ENCODE assay signal across 19 cellular contexts in genomic region chr17:72474740-72475477, GRCh38.
DNase-seq lines count a peak whose midpoint lies in the region; ATAC-seq and TF ChIP-seq lines count a peak whose summit lies in the region.
"Had no signal": no experiment of that assay in that cellular context is flagged by ENCODE, and none has a peak within 500 bp of the region (broad histone marks: within the 10 kb centered on the region; RNA-seq: fewer than 3 reads in every experiment).

No MANE protein-coding gene starts in this region.

- H3K79me2 ChIP-seq in HCT116 (ENCODE audit: insufficient read depth, low read length) = peaks cover 82% of the 10 kb centered on the region

- CTCF ChIA-PET in HCT116 (lab: Charles Lee) = no interaction called here

- H3K27me3 ChIP-seq in HCT116 (ENCODE audit: insufficient read depth, low read length) (no peaks in the 10 kb centered on the region), layer of hippocampus (ENCODE audit: control insufficient read depth, insufficient read depth, low read length) (no peaks in the 10 kb centered on the region), sigmoid colon (no peaks in the 10 kb centered on the region)
- H3K27me3 ChIP-seq: breast epithelium had no signal

- no peak for TF ChIP-seq RAD21 in HCT116 (IDR thresholded peaks at IDR 0.05; ENCODE audit: low read depth)

- H3K9me3 ChIP-seq in HCT116 (ENCODE audit: control insufficient read depth in 1 of 2, insufficient read depth in 1 of 2, low read depth in 1 of 2, low read length in 2 of 2) = no peaks in the 10 kb centered on the region
- peaks cover 0 to 5% (median 2%) of the 10 kb centered on the region in 4 donors for H3K9me3 ChIP-seq in sigmoid colon
- H3K9me3 ChIP-seq: breast epithelium had no signal

- H3K4me2 ChIP-seq in HCT116 (ENCODE audit: low read length) = no peak overlapping the region

- no TSS peak for BruUV-seq in HCT116 (replicated peaks; lab: Mats Ljungman, UMichigan)

- intact Hi-C loops in HCT116 (cut with micrococcal nuclease) = no loop called here
- intact Hi-C loops in sigmoid colon (cut with DNase I) = no loop called here

- TF ChIP-seq POLR2A in HCT116 (IDR thresholded peaks at IDR 0.05; ENCODE audit: borderline replicate concordance, extremely low read depth, insufficient read depth, insufficient read length) (no peak), sigmoid colon (IDR thresholded peaks at IDR 0.05) (no peak)

- no peak for TF ChIP-seq EP300 in sigmoid colon (IDR thresholded peaks at IDR 0.05)

- H3K9me2 ChIP-seq in HCT116 (ENCODE audit: insufficient read depth) = no peaks in the 10 kb centered on the region

- H4K20me1 ChIP-seq in HCT116 (ENCODE audit: insufficient read depth) = no peaks in the 10 kb centered on the region

- TF ChIP-seq CTCF in HCT116 (IDR thresholded peaks at IDR 0.05 in 2 of 3, conservative IDR thresholded peaks at IDR 0.05 in 1 of 3; ENCODE audit: borderline replicate concordance in 1 of 3, insufficient read depth in 1 of 3, low read depth in 2 of 3, low read length in 2 of 3) (no peak), sigmoid colon (IDR thresholded peaks at IDR 0.05) (no peak)

- no peaks in the 10 kb centered on the region for H3K36me3 ChIP-seq in HCT116 (ENCODE audit: control insufficient read depth in 1 of 2, insufficient read depth in 2 of 2, low read length in 2 of 2)
- no peaks in the 10 kb centered on the region for H3K36me3 ChIP-seq in sigmoid colon
- H3K36me3 ChIP-seq: breast epithelium had no signal

- DNase-seq in HCT116 (ENCODE audit: low read depth, low spot score) (no peak), SW480 (ENCODE audit: low spot score) (peak; percentile 42), sigmoid colon (peak; percentile 5), HUDEP-2 (lab: John Stamatoyannopoulos, UW; ENCODE audit: unreplicated experiment in 76 of 76) (no peak), NCI-H1436 (lab: John Stamatoyannopoulos, UW) (no peak), T-helper 9 cell (no peak)
- DNase-seq: activated B cell treated with CpG ODN at 0.5 μM for 24 hours; activated CD8-positive, alpha-beta T cell treated with anti-CD3 and anti-CD28 coated beads, Interleukin-2, amount 10 ng/mL, durations not matched to agents 7 days and 5 days; activated naive CD8-positive, alpha-beta T cell treated with anti-CD3 and anti-CD28 coated beads, Interleukin-2, amount 10 ng/mL, durations not matched to agents 7 days and 5 days; dorsolateral prefrontal cortex; GM23248; Kasumi-1; NCI-H2171 treated with DMSO at 0.1 percent for 48 hours; NCI-H774; right cardiac atrium; stimulated activated CD4-positive, alpha-beta T cell treated with anti-CD3 and anti-CD28 coated beads, Interleukin-1b, Interleukin-23, amount 100 ng/mL, for 48 hours had no signal

- ATAC-seq in HCT116 (peak; percentile 63), HG02973 (IDR thresholded peaks at IDR 0.05; ENCODE audit: unreplicated experiment) (no peak)
- ATAC-seq: activated CD8-positive, alpha-beta T cell treated with anti-CD3 and anti-CD28 coated beads, Interleukin-2, amount 10 ng/mL, durations not matched to agents 7 days and 5 days; right cardiac atrium had no signal

- H3K27ac ChIP-seq in HCT116 (ENCODE audit: low read depth, low read length) (no peak overlapping the region), layer of hippocampus (ENCODE audit: low read depth, low read length) (peak overlapping the region; percentile 77), sigmoid colon (no peak overlapping the region)
- H3K27ac ChIP-seq: breast epithelium, GM23248 had no signal

- H3K9ac ChIP-seq in HCT116 (ENCODE audit: low read length) = no peak overlapping the region
- H3K9ac ChIP-seq: GM23248 had no signal

- POLR2A ChIA-PET in HCT116 (lab: Charles Lee) = no interaction called here

- H3K4me1 ChIP-seq in HCT116 (ENCODE audit: control insufficient read depth in 1 of 2, insufficient read depth in 2 of 2, low read length in 2 of 2) (peaks cover 3 to 45% of the 10 kb centered on the region in 2 experiments; a peak in 3 of 4 replicates), sigmoid colon (no peaks in the 10 kb centered on the region)
- H3K4me1 ChIP-seq: breast epithelium had no signal

- 65% methylated on average over 5 of the region's 5 CpGs for WGBS in sigmoid colon, 2 donors

- H2AFZ ChIP-seq in HCT116 (ENCODE audit: low read depth, low read length, poor library complexity, severe bottlenecking) = no peak overlapping the region
- H2AFZ ChIP-seq: GM23248 had no signal

- no peak overlapping the region for H3K4me3 ChIP-seq in HCT116 (replicated peaks in 1 of 2; ENCODE audit: low read depth in 1 of 2, low read length in 2 of 2)
- H3K4me3 ChIP-seq in sigmoid colon = no peak overlapping the region
- H3K4me3 ChIP-seq: breast epithelium, dorsolateral prefrontal cortex, GM23248 had no signal

- RAD21 ChIA-PET in HCT116 (lab: Charles Lee; ENCODE audit: low non-redundant PET in 1 of 2, low total read pairs in 2 of 2, uncharacterized antibody in 2 of 2, unreplicated experiment in 2 of 2) = no interaction called here

TF ChIP-seq in HCT116, 20 proteins besides CTCF, POLR2A, EP300 and RAD21:
- TF ChIP-seq ZNF274 (IDR thresholded peaks at IDR 0.05; ENCODE audit: low read depth, low read length) (no peak), SRF (IDR thresholded peaks at IDR 0.05; ENCODE audit: low read depth) (no peak), JUND (IDR thresholded peaks at IDR 0.05) (no peak), CBX3 (IDR thresholded peaks at IDR 0.05; ENCODE audit: low read depth) (no peak), CEBPB (IDR thresholded peaks at IDR 0.05; ENCODE audit: low read depth) (no peak), SP1 (IDR thresholded peaks at IDR 0.05; ENCODE audit: low read depth) (no peak), REST (IDR thresholded peaks at IDR 0.05; ENCODE audit: low read depth) (no peak)

Comparison
In these comparisons a context has a peak if more than half of its experiments do, and no peak if none do; other contexts are left out.
1. DNase-seq: peak in SW480 (single experiment) and sigmoid colon (single experiment); none in HCT116 (single experiment), HUDEP-2 (0 of 76), NCI-H1436 (single experiment) and T-helper 9 cell (single experiment).